Comparison of ENCODE assay signal across 19 cellular contexts in genomic region chr1:155247667-155248563, GRCh38.
"Had no signal": no experiment of that assay in that cellular context is flagged by ENCODE, and none has a peak within 500 bp of the region (broad histone marks: within the 10 kb centered on the region; RNA-seq: fewer than 3 reads in every experiment).

No MANE protein-coding gene starts in this region.

- DNase-seq: effector CD4-positive, alpha-beta T cell; endodermal cell; foreskin melanocyte; heart left ventricle; hippocampal formation; mammary epithelial cell; naive thymus-derived CD4-positive, alpha-beta T cell; psoas muscle; retina; right lobe of liver; stimulated activated CD4-positive, alpha-beta T cell treated with anti-CD3 and anti-CD28 coated beads, Interleukin-4, amount 100 ng/mL, for 24 hours; stimulated activated naive B cell treated with anti-CD40 and anti-IgM and Interleukin-4, amounts not matched to agents 10 μg/mL and 1 μg/mL and 100 μg/mL, for 72 hours; stimulated activated naive CD8-positive, alpha-beta T cell treated with anti-CD3 and anti-CD28 coated beads, Interleukin-15, amount 100 ng/mL, for 72 hours; testis; upper lobe of right lung had no signal

- ATAC-seq: heart left ventricle; left lobe of liver; naive thymus-derived CD4-positive, alpha-beta T cell; psoas muscle; right lobe of liver; stimulated activated naive B cell treated with anti-CD40 and anti-IgM and Interleukin-4, amounts not matched to agents 10 μg/mL and 1 μg/mL and 100 μg/mL, for 72 hours; stimulated activated naive CD8-positive, alpha-beta T cell treated with anti-CD3 and anti-CD28 coated beads, Interleukin-15, amount 100 ng/mL, for 72 hours; upper lobe of right lung had no signal

- H3K27ac Mint-ChIP-seq: dendritic cell treated with granulocyte-macrophage colony-stimulating factor and Interleukin-4, amounts not matched to agents 40 ng/mL and 50 ng/mL, for 4 days; endodermal cell; stimulated activated naive CD8-positive, alpha-beta T cell treated with anti-CD3 and anti-CD28 coated beads, Interleukin-15, amount 100 ng/mL, for 72 hours had no signal

- H3K9me3 Mint-ChIP-seq: dendritic cell treated with granulocyte-macrophage colony-stimulating factor and Interleukin-4, amounts not matched to agents 40 ng/mL and 50 ng/mL, for 4 days; endodermal cell; stimulated activated naive B cell treated with anti-CD40 and anti-IgM and Interleukin-4, amounts not matched to agents 10 μg/mL and 1 μg/mL and 100 μg/mL, for 72 hours; stimulated activated naive CD8-positive, alpha-beta T cell treated with anti-CD3 and anti-CD28 coated beads, Interleukin-15, amount 100 ng/mL, for 72 hours had no signal

- H3K27me3 ChIP-seq: neutrophil, right lobe of liver, testis, tibial nerve, upper lobe of right lung had no signal

- H3K36me3 ChIP-seq: neutrophil, right lobe of liver, upper lobe of right lung had no signal

- H3K4me3 Mint-ChIP-seq: dendritic cell treated with granulocyte-macrophage colony-stimulating factor and Interleukin-4, amounts not matched to agents 40 ng/mL and 50 ng/mL, for 4 days; endodermal cell; stimulated activated naive B cell treated with anti-CD40 and anti-IgM and Interleukin-4, amounts not matched to agents 10 μg/mL and 1 μg/mL and 100 μg/mL, for 72 hours; stimulated activated naive CD8-positive, alpha-beta T cell treated with anti-CD3 and anti-CD28 coated beads, Interleukin-15, amount 100 ng/mL, for 72 hours had no signal

- H3K27me3 Mint-ChIP-seq: dendritic cell treated with granulocyte-macrophage colony-stimulating factor and Interleukin-4, amounts not matched to agents 40 ng/mL and 50 ng/mL, for 4 days; stimulated activated naive B cell treated with anti-CD40 and anti-IgM and Interleukin-4, amounts not matched to agents 10 μg/mL and 1 μg/mL and 100 μg/mL, for 72 hours; stimulated activated naive CD8-positive, alpha-beta T cell treated with anti-CD3 and anti-CD28 coated beads, Interleukin-15, amount 100 ng/mL, for 72 hours had no signal

- H3K4me3 ChIP-seq: heart left ventricle, psoas muscle, right lobe of liver, testis, tibial nerve, upper lobe of right lung had no signal

- H3K9me3 ChIP-seq: heart left ventricle, neutrophil, psoas muscle, testis, tibial nerve, upper lobe of right lung had no signal

- H3K27ac ChIP-seq: heart left ventricle, neutrophil, psoas muscle, right lobe of liver, testis, tibial nerve, upper lobe of right lung had no signal
